Comparison of ENCODE assay signal across 8 cellular contexts in genomic region chr9:138022121-138022741, GRCh38.
DNase-seq lines count a peak whose midpoint lies in the region; ATAC-seq and TF ChIP-seq lines count a peak whose summit lies in the region.

No MANE protein-coding gene starts in this region.

- H3K27me3 Mint-ChIP-seq in nephron (ENCODE audit: low read depth): peaks cover 65% of the 10 kb centered on the region

- no peaks in the 10 kb centered on the region for H3K4me1 Mint-ChIP-seq in nephron

- peak; percentile 21 for TF ChIP-seq CTCF in astrocyte of the spinal cord (IDR thresholded peaks at IDR 0.05; ENCODE audit: low read depth, low read length)
- peak; percentile 40 to 49 (median 41) for TF ChIP-seq CTCF in nephron (IDR thresholded peaks at IDR 0.05; ENCODE audit: unreplicated experiment in 3 of 3)

- DNase-seq in G401 (ENCODE audit: low spot score) (peak; percentile 39), NCI-H1092 treated with DMSO at 0.1 percent for 48 hours (lab: John Stamatoyannopoulos, UW) (peak; percentile 88), astrocyte of the spinal cord (ENCODE audit: low read depth, low spot score) (no peak)
- DNase-seq in activated CD4-positive, alpha-beta T cell treated with anti-CD3 and anti-CD28 coated beads, Interleukin-2, amount 50 U/mL, for 1 hour: no peak

- H3K4me3 ChIP-seq in astrocyte of the spinal cord (ENCODE audit: low read depth, low read length): no peak overlapping the region

- in situ Hi-C loops in G401 (cut with HindIII; ENCODE audit: low sequenced_read_pairs) (no loop called here), astrocyte of the spinal cord (cut with HindIII; ENCODE audit: low sequenced_read_pairs) (no loop called here)

- H3K36me3 Mint-ChIP-seq in nephron (ENCODE audit: low read depth): no peaks in the 10 kb centered on the region

- no peak overlapping the region for H3K27ac Mint-ChIP-seq in nephron

- ATAC-seq in GM19351 (IDR thresholded peaks at IDR 0.05; ENCODE audit: unreplicated experiment) (no peak), HG03521 (IDR thresholded peaks at IDR 0.05; ENCODE audit: unreplicated experiment) (no peak), HG02938 (IDR thresholded peaks at IDR 0.05; ENCODE audit: unreplicated experiment) (no peak)

- peak overlapping the region in 2 of 3 experiments; percentile 19 to 44 for H3K4me3 Mint-ChIP-seq in nephron

- H3K9me3 Mint-ChIP-seq in nephron: no peaks in the 10 kb centered on the region

Comparison
In these comparisons a context has a peak if more than half of its experiments do, and no peak if none do; other contexts are left out.
1. DNase-seq: peak in G401 (single experiment) and NCI-H1092 treated with DMSO at 0.1 percent for 48 hours (single experiment); none in astrocyte of the spinal cord (single experiment) and activated CD4-positive, alpha-beta T cell treated with anti-CD3 and anti-CD28 coated beads, Interleukin-2, amount 50 U/mL, for 1 hour (single experiment).